In genomic region chr2:156526950-156527636, GRCh38 we compare ENCODE assay signal across 12 cellular contexts.
DNase-seq lines count a peak whose midpoint lies in the region; ATAC-seq and TF ChIP-seq lines count a peak whose summit lies in the region.
"Had no signal": no experiment of that assay in that cellular context is flagged by ENCODE, and none has a peak within 500 bp of the region (broad histone marks: within the 10 kb centered on the region; RNA-seq: fewer than 3 reads in every experiment).

No MANE protein-coding gene starts in this region.

- in situ Hi-C loops in GM13977 (cut with MboI; ENCODE audit: low pct_unique_long_range_greater_than_20kb, low sequenced_read_pairs, unreplicated experiment), result no loop called here

- H3K4me1 Mint-ChIP-seq in HFFc6 (ENCODE audit: low read depth), result no peaks in the 10 kb centered on the region
- H3K4me1 Mint-ChIP-seq: naive B cell had no signal

- peaks cover 4% of the 10 kb centered on the region; the same call in 1 of the 2 replicates for H3K36me3 Mint-ChIP-seq in HFFc6 (ENCODE audit: low read depth)

- no peak overlapping the region for H3K27ac Mint-ChIP-seq in HFFc6

- peak; percentile 81 for DNase-seq in GM13977 (ENCODE audit: low spot score)
- no peak for DNase-seq in stimulated activated CD8-positive, alpha-beta memory T cell treated with anti-CD3 and anti-CD28 coated beads, Interleukin-4, amount 100 ng/mL, for 48 hours
- DNase-seq in HUDEP-2 (lab: John Stamatoyannopoulos, UW; ENCODE audit: unreplicated experiment in 76 of 76), result no peak
- DNase-seq in HFFc6, result no peak
- no peak for DNase-seq in medulla oblongata (ENCODE audit: extremely low spot score)
- DNase-seq: activated CD4-positive, alpha-beta T cell treated with anti-CD3 and anti-CD28 coated beads for 1 hour; KBM-7; naive B cell; SIG-M5 had no signal

- H3K4me3 Mint-ChIP-seq in HFFc6, result no peak overlapping the region
- H3K4me3 Mint-ChIP-seq: naive B cell had no signal

- peaks cover 1% of the 10 kb centered on the region; the same call in 1 of the 2 replicates for H3K27me3 Mint-ChIP-seq in HFFc6 (ENCODE audit: insufficient read depth)
- H3K27me3 Mint-ChIP-seq: naive B cell had no signal

- ATAC-seq in GM19395 (IDR thresholded peaks at IDR 0.05; ENCODE audit: unreplicated experiment) (peak; percentile 99), HG02852 (IDR thresholded peaks at IDR 0.05; ENCODE audit: unreplicated experiment) (peak; percentile 95), HG03558 (IDR thresholded peaks at IDR 0.05; ENCODE audit: extremely low read depth, unreplicated experiment) (peak; percentile 96)

- TF ChIP-seq CTCF in GM13977 (IDR thresholded peaks at IDR 0.05; ENCODE audit: extremely low read depth, insufficient read depth, missing control alignments) (no peak), HFFc6 (IDR thresholded peaks at IDR 0.05) (no peak)

- H3K9me3 Mint-ChIP-seq in HFFc6, result no peaks in the 10 kb centered on the region
- H3K9me3 Mint-ChIP-seq: naive B cell had no signal
